In genomic region chr19:13880059-13880672, GRCh38 we compare ENCODE assay signal across 8 cellular contexts. TPM values are rescaled to one million over a fixed set of nuclear protein-coding genes. Genes with fewer than 3 reads are reported as not detected.
DNase-seq lines count a peak whose midpoint lies in the region; ATAC-seq and TF ChIP-seq lines count a peak whose summit lies in the region.

No MANE protein-coding gene starts in this region.

- 0 to 3% methylated on average over 8 to 15 of the region's 30 CpGs for WGBS in gastroesophageal sphincter (ENCODE audit: low coverage in 1 of 2), 2 donors
- WGBS in suprapubic skin, result 0% methylated on average over 8 of the region's 30 CpGs

- peak in 3 of 4 experiments; percentile 99 to 100 (median 100) for TF ChIP-seq CTCF in gastroesophageal sphincter (IDR thresholded peaks at IDR 0.05)
- peak; percentile 97 to 100 for TF ChIP-seq CTCF in suprapubic skin (IDR thresholded peaks at IDR 0.05)

- peak; percentile 99 for ATAC-seq in gastroesophageal sphincter

- peaks cover 34% of the 10 kb centered on the region for H3K4me1 Mint-ChIP-seq in activated naive CD4-positive, alpha-beta T cell treated with anti-CD3 and anti-CD28 coated beads for 36 hours (ENCODE audit: low read depth)

- H3K27me3 ChIP-seq in SJSA1 (replicated peaks) (no peaks in the 10 kb centered on the region), gastroesophageal sphincter (no peaks in the 10 kb centered on the region), suprapubic skin (no peaks in the 10 kb centered on the region)

- no peaks in the 10 kb centered on the region for H3K36me3 Mint-ChIP-seq in activated naive CD4-positive, alpha-beta T cell treated with anti-CD3 and anti-CD28 coated beads for 36 hours (ENCODE audit: low read depth)

- peak overlapping the region; percentile 77 for H3K27ac Mint-ChIP-seq in activated naive CD4-positive, alpha-beta T cell treated with anti-CD3 and anti-CD28 coated beads for 36 hours

- TF ChIP-seq EP300 in gastroesophageal sphincter (IDR thresholded peaks at IDR 0.05), result no peak
- TF ChIP-seq EP300 in suprapubic skin (IDR thresholded peaks at IDR 0.05), result no peak

- no peaks in the 10 kb centered on the region for H3K9me3 Mint-ChIP-seq in activated naive CD4-positive, alpha-beta T cell treated with anti-CD3 and anti-CD28 coated beads for 36 hours

- H3K4me3 Mint-ChIP-seq in activated naive CD4-positive, alpha-beta T cell treated with anti-CD3 and anti-CD28 coated beads for 36 hours, result peak overlapping the region; percentile 45

- TF ChIP-seq POLR2A in gastroesophageal sphincter (IDR thresholded peaks at IDR 0.05) (no peak), suprapubic skin (IDR thresholded peaks at IDR 0.05) (no peak)

- peak; percentile 97 for DNase-seq in GM03348 (ENCODE audit: low spot score)
- peak; percentile 96 for DNase-seq in HEK293T (ENCODE audit: extremely low spot score)
- DNase-seq in MV-4-11 (lab: John Stamatoyannopoulos, UW), result peak; percentile 95
- DNase-seq in SJSA1 (ENCODE audit: low read depth in 1 of 2, low spot score in 2 of 2), result peak; percentile 94 to 97
- peak; percentile 99 for DNase-seq in activated naive CD4-positive, alpha-beta T cell treated with anti-CD3 and anti-CD28 coated beads for 36 hours
- DNase-seq in nucleus accumbens (lab: John Stamatoyannopoulos, UW), result peak; percentile 41 to 99 (median 91)
- peak; percentile 99 for DNase-seq in suprapubic skin (ENCODE audit: low spot score in 2 of 2)

- intact Hi-C loops in activated naive CD4-positive, alpha-beta T cell treated with anti-CD3 and anti-CD28 coated beads for 36 hours (cut with micrococcal nuclease), result loop anchor here (1.0 to 5.0 kb wide), 9 partner anchors 27 to 592 kb away; partner anchors contain the start of genes ASF1B, BRME1, CC2D1A and DCAF15

- no peaks in the 10 kb centered on the region for H3K9me3 ChIP-seq in SJSA1 (replicated peaks)
- H3K9me3 ChIP-seq in gastroesophageal sphincter, result no peaks in the 10 kb centered on the region
- no peaks in the 10 kb centered on the region for H3K9me3 ChIP-seq in suprapubic skin

- no peaks in the 10 kb centered on the region for H3K36me3 ChIP-seq in SJSA1
- H3K36me3 ChIP-seq in gastroesophageal sphincter, result no peaks in the 10 kb centered on the region
- no peaks in the 10 kb centered on the region for H3K36me3 ChIP-seq in suprapubic skin

- H3K27me3 Mint-ChIP-seq in activated naive CD4-positive, alpha-beta T cell treated with anti-CD3 and anti-CD28 coated beads for 36 hours (ENCODE audit: low read depth), result no peaks in the 10 kb centered on the region

- CTCF ChIA-PET in HEK293T (lab: Yijun Ruan, JAX), result interaction anchor here (0.7 to 1.6 kb wide), 4 partner anchors 9 to 256 kb away, joined by 3 to 6 read pairs (median 4); partner anchors contain the start of gene ASF1B
- CTCF ChIA-PET in activated naive CD4-positive, alpha-beta T cell treated with anti-CD3 and anti-CD28 coated beads for 36 hours (lab: Charles Lee), result interaction anchor here (0.5 to 3.0 kb wide), 25 partner anchors 12 to 257 kb away, joined by 3 to 16 read pairs (median 5); partner anchors contain the start of genes BRME1, CC2D1A, MISP3 and PRKACA

- POLR2A ChIA-PET in HEK293T (lab: Yijun Ruan, JAX), result interaction anchor here (1.6 kb wide), 1 partner anchor 151 kb away, joined by 5 read pairs; the partner anchor contains the start of gene IL27RA

- H3K27ac ChIP-seq in SJSA1 (peak overlapping the region; percentile 91), gastroesophageal sphincter (peak overlapping the region; percentile 24 to 84 (median 79)), suprapubic skin (peak overlapping the region; percentile 83)

- H3K4me3 ChIP-seq in SJSA1 (no peak overlapping the region), gastroesophageal sphincter (peak overlapping the region in 1 of 2 donors; percentile 31), suprapubic skin (peak overlapping the region; percentile 31)

- H3K4me1 ChIP-seq in SJSA1 (replicated peaks) (peaks cover 14% of the 10 kb centered on the region), gastroesophageal sphincter (peaks cover 0 to 29% (median 12%) of the 10 kb centered on the region in 3 donors), suprapubic skin (peaks cover 55% of the 10 kb centered on the region)

TF ChIP-seq in HEK293T, 16 proteins besides CTCF, POLR2A, EP300 and RAD21:
- TF ChIP-seq FOXM1 (IDR thresholded peaks at IDR 0.05; ENCODE audit: borderline replicate concordance), result no peak
- no peak for TF ChIP-seq SUZ12 (IDR thresholded peaks at IDR 0.05)
- no peak for TF ChIP-seq HDGF (IDR thresholded peaks at IDR 0.05; ENCODE audit: borderline replicate concordance)
- TF ChIP-seq ZNF384 (IDR thresholded peaks at IDR 0.05), result no peak
- no peak for TF ChIP-seq FOXA1 (IDR thresholded peaks at IDR 0.05)
- no peak for TF ChIP-seq CTBP1 (IDR thresholded peaks at IDR 0.05; ENCODE audit: borderline replicate concordance)
- no peak for TF ChIP-seq L3MBTL2 (conservative IDR thresholded peaks at IDR 0.05)
- TF ChIP-seq LEF1 (IDR thresholded peaks at IDR 0.05; ENCODE audit: borderline replicate concordance), result no peak
- no peak for TF ChIP-seq FOXK2 (IDR thresholded peaks at IDR 0.05)
- TF ChIP-seq PKNOX1 (IDR thresholded peaks at IDR 0.05), result no peak
TF ChIP-seq in HEK293T: peak in this region for 0.

RNA-seq across cellular contexts. Expression of gene NANOS3, which starts 3.2 kb away (rescaled TPM):
- total RNA-seq in SJSA1 (2014; rRNA removed; shearing (Covaris generic)), result 0.50 TPM in 1 of 2 replicates, not detected in the other
- total RNA-seq in activated naive CD4-positive, alpha-beta T cell treated with anti-CD3 and anti-CD28 coated beads for 36 hours, result under 1 TPM; 0.55 to 0.74 TPM
- total RNA-seq in gastroesophageal sphincter, result 1 to 10 TPM in 2 of 4 donors, not detected in 2; 1.1 to 5.0 TPM
- total RNA-seq in suprapubic skin, result not detected

RNA-seq across cellular contexts. Expression of gene BRME1, which starts 25.8 kb away (rescaled TPM):
- 0.21 TPM in 1 of 2 replicates, not detected in the other for total RNA-seq in SJSA1 (2014; rRNA removed; shearing (Covaris generic))
- 1 to 10 TPM; 5.8 to 5.9 TPM for total RNA-seq in activated naive CD4-positive, alpha-beta T cell treated with anti-CD3 and anti-CD28 coated beads for 36 hours
- total RNA-seq in gastroesophageal sphincter, result 1 to 10 TPM in 3 of 4 donors, not detected in 1; 1.9 to 2.4 (median 2.2) TPM
- 10 to 100 TPM in 2 of 4 donors, 1 to 10 TPM in 2; 7.6 to 23.0 (median 9.9) TPM for total RNA-seq in suprapubic skin

RNA-seq across cellular contexts. Expression of gene CC2D1A, which starts 25.8 kb away (rescaled TPM):
- 12.3 and 18.3 TPM in 2 replicates for total RNA-seq in SJSA1 (2014; rRNA removed; shearing (Covaris generic))
- total RNA-seq in activated naive CD4-positive, alpha-beta T cell treated with anti-CD3 and anti-CD28 coated beads for 36 hours, result 10 to 100 TPM; 27.4 to 28.6 TPM
- total RNA-seq in gastroesophageal sphincter, result 10 to 100 TPM; 15.6 to 36.8 (median 22.4) TPM
- 10 to 100 TPM; 48.0 to 94.9 (median 66.7) TPM for total RNA-seq in suprapubic skin

RNA-seq across cellular contexts. Expression of gene PODNL1, which starts 58.1 kb away (rescaled TPM):
- total RNA-seq in SJSA1 (2014; rRNA removed; shearing (Covaris generic)), result 0.53 TPM in 1 of 2 replicates, not detected in the other
- under 1 TPM in 1 of 2 experiments, not detected in 1; 0.29 TPM for total RNA-seq in activated naive CD4-positive, alpha-beta T cell treated with anti-CD3 and anti-CD28 coated beads for 36 hours
- total RNA-seq in gastroesophageal sphincter (under 1 TPM in 2 of 4 donors, not detected in 2; 0.62 to 0.67 TPM), suprapubic skin (10 to 100 TPM in 1 of 4 donors, 1 to 10 TPM in 3; 2.3 to 10.6 (median 5.7) TPM)
